16 cellular contexts compared by ENCODE assay signal in genomic region chr1:234683127-234683855, GRCh38.
A peak's percentile ranks its signal among the peaks of the same experiment; 100 is the strongest.
DNase-seq lines count a peak whose midpoint lies in the region; ATAC-seq and TF ChIP-seq lines count a peak whose summit lies in the region.
"Had no signal": no experiment of that assay in that cellular context is flagged by ENCODE, and none has a peak within 500 bp of the region (broad histone marks: within the 10 kb centered on the region; RNA-seq: fewer than 3 reads in every experiment).

No MANE protein-coding gene starts in this region.

- H3K27me3 ChIP-seq in ACC112 (ENCODE audit: insufficient read depth, low read length) (no peaks in the 10 kb centered on the region), hepatocyte (no peaks in the 10 kb centered on the region), rectal smooth muscle tissue (ENCODE audit: control insufficient read depth, insufficient read depth, low read length) (no peaks in the 10 kb centered on the region)
- H3K27me3 ChIP-seq: thyroid gland had no signal

- no peaks in the 10 kb centered on the region for H4K20me1 ChIP-seq in hepatocyte (ENCODE audit: insufficient read depth, poor library complexity, severe bottlenecking)

- H3K4me2 ChIP-seq in hepatocyte, result no peak overlapping the region

- peaks cover 22% of the 10 kb centered on the region for H3K4me1 ChIP-seq in ACC112 (ENCODE audit: control insufficient read depth, insufficient read depth, low read length, unreplicated experiment)
- H3K4me1 ChIP-seq in hepatocyte (ENCODE audit: insufficient read depth), result no peaks in the 10 kb centered on the region
- H3K4me1 ChIP-seq in rectal smooth muscle tissue (ENCODE audit: control insufficient read depth, insufficient read depth, low read length), result peaks cover 6% of the 10 kb centered on the region
- H3K4me1 ChIP-seq: parathyroid adenoma had no signal

- TF ChIP-seq CTCF in hepatocyte (IDR thresholded peaks at IDR 0.05; ENCODE audit: poor library complexity), result no peak

- no peak overlapping the region for H3K9ac ChIP-seq in rectal smooth muscle tissue (ENCODE audit: low read length)
- H3K9ac ChIP-seq: parathyroid adenoma had no signal

- H3K4me3 ChIP-seq in ACC112 (ENCODE audit: low read depth, low read length) (no peak overlapping the region), hepatocyte (no peak overlapping the region), rectal smooth muscle tissue (ENCODE audit: low read length) (no peak overlapping the region)
- H3K4me3 ChIP-seq: thyroid gland had no signal

- H3K36me3 ChIP-seq in ACC112 (ENCODE audit: insufficient read depth, low read length), result 0 out of 2 replicates have a peak, but pooled peaks cover 6% of the 10 kb centered on the region
- H3K36me3 ChIP-seq in hepatocyte (replicated peaks; ENCODE audit: insufficient read depth, low read depth), result no peaks in the 10 kb centered on the region
- no peaks in the 10 kb centered on the region for H3K36me3 ChIP-seq in rectal smooth muscle tissue (ENCODE audit: control insufficient read depth, insufficient read depth, low read length)
- H3K36me3 ChIP-seq: thyroid gland had no signal

- 98% methylated on average over 2 of the region's 2 CpGs for WGBS in hepatocyte (ENCODE audit: low lambda C conversion rate, missing lambda C conversion rate)

- H3K9me3 ChIP-seq in hepatocyte (ENCODE audit: low read depth), result no peaks in the 10 kb centered on the region
- H3K9me3 ChIP-seq: thyroid gland had no signal

- no peaks in the 10 kb centered on the region for H3K9me2 ChIP-seq in hepatocyte (replicated peaks; ENCODE audit: insufficient read depth)

- peak overlapping the region; percentile 55 for H3K27ac ChIP-seq in ACC112 (ENCODE audit: low read depth, low read length)
- peak overlapping the region; percentile 39 for H3K27ac ChIP-seq in caudate nucleus (ENCODE audit: low read depth, low read length)
- H3K27ac ChIP-seq in hepatocyte, result peak overlapping the region; percentile 60
- peak overlapping the region; percentile 57 for H3K27ac ChIP-seq in rectal smooth muscle tissue (ENCODE audit: low read depth, low read length)
- H3K27ac ChIP-seq: parathyroid adenoma, thyroid gland had no signal

- no peak for ATAC-seq in HG02678 (IDR thresholded peaks at IDR 0.05; ENCODE audit: unreplicated experiment)
- ATAC-seq: activated T-helper 17 cell treated with anti-CD3 and anti-CD28 coated beads, Interleukin-2, amount 50 U/mL, for 72 hours had no signal

- H3K79me2 ChIP-seq in ACC112 (ENCODE audit: control insufficient read depth, insufficient read depth, low read length, unreplicated experiment), result no peaks in the 10 kb centered on the region
- no peaks in the 10 kb centered on the region for H3K79me2 ChIP-seq in hepatocyte
- H3K79me2 ChIP-seq: parathyroid adenoma had no signal

- DNase-seq in caudate nucleus (lab: John Stamatoyannopoulos, UW) (no peak), hepatocyte (ENCODE audit: low spot score) (no peak), NCI-H82 treated with DMSO at 0.1 percent for 48 hours (lab: John Stamatoyannopoulos, UW; ENCODE audit: unreplicated experiment) (no peak), COLO829 (ENCODE audit: low spot score) (no peak), NCI-H1436 treated with DMSO at 0.1 percent for 48 hours (lab: John Stamatoyannopoulos, UW) (no peak)
- DNase-seq: CD4-positive, alpha-beta T cell; central memory CD4-positive, alpha-beta T cell; DMS79; effector CD4-positive, alpha-beta T cell; NCI-H1417 had no signal

- peak overlapping the region; percentile 65 for H2AFZ ChIP-seq in ACC112 (ENCODE audit: low read length, unreplicated experiment)
- H2AFZ ChIP-seq in hepatocyte, result no peak overlapping the region
